Comparison of ENCODE assay signal across 21 cellular contexts in genomic region chr6:128474481-128474880, GRCh38. TPM values are rescaled to one million over a fixed set of nuclear protein-coding genes. Genes with fewer than 3 reads are reported as not detected.
DNase-seq lines count a peak whose midpoint lies in the region; ATAC-seq, FAIRE-seq and TF ChIP-seq lines count a peak whose summit lies in the region.
"Had no signal": no experiment of that assay in that cellular context is flagged by ENCODE, and none has a peak within 500 bp of the region (broad histone marks: within the 10 kb centered on the region; RNA-seq: fewer than 3 reads in every experiment).

No MANE protein-coding gene starts in this region.

- peaks cover 22% of the 10 kb centered on the region for H3K4me1 Mint-ChIP-seq in WTC11

- H3K36me3 Mint-ChIP-seq in WTC11: no peaks in the 10 kb centered on the region

- DNase-seq in HTR-8/SVneo (ENCODE audit: insufficient read length, low spot score) (no peak), WTC11 (ENCODE audit: low spot score) (no peak), fibroblast of pulmonary artery (ENCODE audit: low read depth) (peak; percentile 35), pons (ENCODE audit: low spot score) (peak; percentile 12), GM19238 (ENCODE audit: insufficient read length, low spot score) (no peak), SHP77 (lab: John Stamatoyannopoulos, UW) (no peak), anterior cingulate cortex (lab: John Stamatoyannopoulos, UW) (no peak)
- DNase-seq: activated CD4-positive, alpha-beta T cell treated with anti-CD3 and anti-CD28 coated beads for 36 hours; activated CD8-positive, alpha-beta memory T cell treated with anti-CD3 and anti-CD28 coated beads for 24 hours; activated effector memory CD4-positive, alpha-beta T cell treated with anti-CD3 and anti-CD28 coated beads, Interleukin-2, amount 50 U/mL, for 16 hours; activated naive CD8-positive, alpha-beta T cell treated with anti-CD3 and anti-CD28 coated beads, Interleukin-2, amount 10 ng/mL, durations not matched to agents 7 days and 5 days; effector CD4-positive, alpha-beta T cell; erythroblast; gastrocnemius medialis; GOT3; NCI-H1092 treated with DMSO at 0.1 percent for 48 hours; NCI-H187 treated with DMSO at 0.1 percent for 48 hours; NCI-H526 treated with DMSO at 0.1 percent for 48 hours; stimulated activated naive CD8-positive, alpha-beta T cell treated with anti-CD3 and anti-CD28 coated beads, Interleukin-15, Interleukin-2, amounts not matched to agents 100 U/mL and 50 U/mL, for 24 hours; testis; uterus had no signal

- no peak for ATAC-seq in WTC11
- ATAC-seq: activated CD4-positive, alpha-beta T cell treated with anti-CD3 and anti-CD28 coated beads for 36 hours; gastrocnemius medialis; stimulated activated naive CD8-positive, alpha-beta T cell treated with anti-CD3 and anti-CD28 coated beads, Interleukin-15, Interleukin-2, amounts not matched to agents 100 U/mL and 50 U/mL, for 24 hours had no signal

- no peak overlapping the region for H3K4me3 Mint-ChIP-seq in WTC11
- H3K4me3 Mint-ChIP-seq: activated CD4-positive, alpha-beta T cell treated with anti-CD3 and anti-CD28 coated beads for 36 hours; activated naive CD8-positive, alpha-beta T cell treated with anti-CD3 and anti-CD28 coated beads, Interleukin-2, amount 10 ng/mL, durations not matched to agents 7 days and 5 days had no signal

- CTCF ChIA-PET in WTC11 (lab: Charles Lee): no interaction called here

- peak; percentile 79 for FAIRE-seq in HTR-8/SVneo (lab: Jason Lieb, UNC)

- no peaks in the 10 kb centered on the region for H3K9me3 Mint-ChIP-seq in WTC11

- TF ChIP-seq CTCF in WTC11 (IDR thresholded peaks at IDR 0.05) (no peak), fibroblast of pulmonary artery (IDR thresholded peaks at IDR 0.05; ENCODE audit: low read length, missing control alignments) (no peak)

- POLR2A ChIA-PET in WTC11 (lab: Charles Lee): no interaction called here

- H3K27me3 Mint-ChIP-seq in WTC11 (ENCODE audit: low read depth): no peaks in the 10 kb centered on the region
- H3K27me3 Mint-ChIP-seq: activated CD4-positive, alpha-beta T cell treated with anti-CD3 and anti-CD28 coated beads for 36 hours; activated naive CD8-positive, alpha-beta T cell treated with anti-CD3 and anti-CD28 coated beads, Interleukin-2, amount 10 ng/mL, durations not matched to agents 7 days and 5 days had no signal

- peak overlapping the region; percentile 41; the same call in 1 of the 2 replicates for H3K27ac Mint-ChIP-seq in WTC11
- H3K27ac Mint-ChIP-seq: activated CD4-positive, alpha-beta T cell treated with anti-CD3 and anti-CD28 coated beads for 36 hours; activated naive CD8-positive, alpha-beta T cell treated with anti-CD3 and anti-CD28 coated beads, Interleukin-2, amount 10 ng/mL, durations not matched to agents 7 days and 5 days had no signal

- no peak overlapping the region for H3K4me3 ChIP-seq in fibroblast of pulmonary artery (replicated peaks; ENCODE audit: low read depth, low read length)
- H3K4me3 ChIP-seq: gastrocnemius medialis, testis, uterus had no signal

TF ChIP-seq in WTC11, 78 proteins besides CTCF, POLR2A, EP300 and RAD21 (continues in another document):
- TF ChIP-seq ZNF512 (CRISPR knock-in tag; IDR thresholded peaks at IDR 0.05; ENCODE audit: borderline replicate concordance) (no peak), USF2 (CRISPR knock-in tag; IDR thresholded peaks at IDR 0.05) (no peak), HMGXB4 (CRISPR knock-in tag; IDR thresholded peaks at IDR 0.05) (no peak), ATF1 (CRISPR knock-in tag; IDR thresholded peaks at IDR 0.05) (no peak), E2F5 (CRISPR knock-in tag; IDR thresholded peaks at IDR 0.05) (no peak), ERG (CRISPR knock-in tag; IDR thresholded peaks at IDR 0.05) (no peak), MLX (CRISPR knock-in tag; IDR thresholded peaks at IDR 0.05) (no peak), SP1 (CRISPR knock-in tag; conservative IDR thresholded peaks at IDR 0.05) (no peak), ZBTB43 (CRISPR knock-in tag; IDR thresholded peaks at IDR 0.05) (no peak), ZNF121 (CRISPR knock-in tag; IDR thresholded peaks at IDR 0.05) (no peak), ZNF263 (CRISPR knock-in tag; IDR thresholded peaks at IDR 0.05; ENCODE audit: low read depth) (no peak), CREB1 (CRISPR knock-in tag; IDR thresholded peaks at IDR 0.05) (no peak), GTF2I (CRISPR knock-in tag; conservative IDR thresholded peaks at IDR 0.05) (no peak)

RNA-seq across cellular contexts. Expression of gene PTPRK, which starts 45.9 kb away (rescaled TPM):
- total RNA-seq in WTC11 (2021): 39.9 to 44.8 TPM (median 41.3 TPM) in 3 replicates

Comparison
In these comparisons a context has a peak if more than half of its experiments do, and no peak if none do; other contexts are left out.
1. DNase-seq: peak in fibroblast of pulmonary artery (single experiment) and pons (single experiment); none in HTR-8/SVneo (single experiment), WTC11 (single experiment), GM19238 (single experiment), SHP77 (0 of 2) and anterior cingulate cortex (0 of 58).